13 cellular contexts compared by ENCODE assay signal in the genomic region with DNA sequence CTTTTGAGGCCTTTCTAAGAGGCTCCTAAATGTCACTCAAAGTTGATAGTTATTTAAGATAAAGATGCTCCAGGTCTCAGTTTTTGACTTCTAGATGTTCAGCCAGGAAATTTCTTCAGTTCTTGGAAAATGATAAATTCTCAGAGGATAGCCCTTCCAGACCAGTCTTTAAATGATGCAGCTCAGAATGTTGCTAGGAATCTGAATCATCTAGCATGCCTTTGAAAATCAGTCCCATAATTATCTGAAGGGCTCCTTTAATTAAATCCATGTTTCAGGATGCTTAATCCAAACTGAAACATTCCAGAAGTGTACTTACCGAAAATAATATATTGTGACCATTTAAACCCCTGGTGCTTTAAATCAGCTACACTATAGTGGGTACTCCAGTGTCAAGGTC.
"Had no signal": no experiment of that assay in that cellular context is flagged by ENCODE, and none has a peak within 500 bp of the region (broad histone marks: within the 10 kb centered on the region; RNA-seq: fewer than 3 reads in every experiment).

No MANE protein-coding gene starts in this region.

- H3K36me3 Mint-ChIP-seq: T-cell had no signal

- H3K4me3 ChIP-seq: adrenal gland, body of pancreas, skin epidermis had no signal

- DNase-seq: activated CD4-positive, alpha-beta T cell treated with anti-CD3 and anti-CD28 coated beads, Interleukin-2, amount 10 ng/mL, durations not matched to agents 24 days and 14 days; activated naive CD4-positive, alpha-beta T cell treated with anti-CD3 and anti-CD28 coated beads for 36 hours; adrenal gland; body of pancreas; cortex of kidney; effector memory CD4-positive, alpha-beta T cell; T-cell; T1000 had no signal

- H3K4me1 Mint-ChIP-seq: activated CD4-positive, alpha-beta T cell treated with anti-CD3 and anti-CD28 coated beads, Interleukin-2, amount 10 ng/mL, durations not matched to agents 24 days and 14 days; central memory CD8-positive, alpha-beta T cell; T-cell had no signal

- H3K27ac ChIP-seq: adrenal gland, body of pancreas, epithelial cell of prostate, VCaP had no signal

- H3K9me3 ChIP-seq: body of pancreas had no signal

- H3K4me1 ChIP-seq: adrenal gland, body of pancreas had no signal

- H3K36me3 ChIP-seq: adrenal gland had no signal

- H3K9me3 Mint-ChIP-seq: activated CD4-positive, alpha-beta T cell treated with anti-CD3 and anti-CD28 coated beads, Interleukin-2, amount 10 ng/mL, durations not matched to agents 24 days and 14 days; central memory CD8-positive, alpha-beta T cell; nephron had no signal

- H3K4me3 Mint-ChIP-seq: activated CD4-positive, alpha-beta T cell treated with anti-CD3 and anti-CD28 coated beads, Interleukin-2, amount 10 ng/mL, durations not matched to agents 24 days and 14 days; activated naive CD4-positive, alpha-beta T cell treated with anti-CD3 and anti-CD28 coated beads for 36 hours; central memory CD8-positive, alpha-beta T cell; nephron; T-cell had no signal

- H3K27me3 ChIP-seq: adrenal gland, body of pancreas had no signal

- H3K27ac Mint-ChIP-seq: activated CD4-positive, alpha-beta T cell treated with anti-CD3 and anti-CD28 coated beads, Interleukin-2, amount 10 ng/mL, durations not matched to agents 24 days and 14 days; activated naive CD4-positive, alpha-beta T cell treated with anti-CD3 and anti-CD28 coated beads for 36 hours; T-cell had no signal

- H3K27me3 Mint-ChIP-seq: activated CD4-positive, alpha-beta T cell treated with anti-CD3 and anti-CD28 coated beads, Interleukin-2, amount 10 ng/mL, durations not matched to agents 24 days and 14 days; central memory CD8-positive, alpha-beta T cell; T-cell had no signal

- ATAC-seq: body of pancreas, T-cell had no signal
